In the genomic region with DNA sequence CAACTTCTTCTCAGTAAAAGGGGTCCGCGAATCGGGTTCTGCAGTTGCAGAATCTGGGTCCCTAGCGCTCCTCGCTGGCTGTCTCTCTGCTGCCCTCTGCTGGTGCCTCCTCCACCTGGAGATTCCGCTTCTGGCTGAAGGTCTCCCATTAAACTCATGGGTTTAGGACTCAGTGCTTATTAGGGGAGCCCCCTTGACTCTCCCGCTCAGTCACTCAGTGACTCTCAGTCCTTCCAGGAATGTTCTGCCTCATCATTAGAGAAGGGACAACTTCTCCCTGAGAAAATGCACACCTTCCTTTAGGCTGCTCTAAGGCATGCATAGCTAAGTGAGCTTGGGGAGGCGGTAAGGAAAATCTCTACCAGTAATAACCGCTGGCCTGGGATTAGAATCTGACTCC, we compare ENCODE assay signal across 8 cellular contexts. TPM values are rescaled to one million over a fixed set of nuclear protein-coding genes. Genes with fewer than 3 reads are reported as not detected.
A peak's percentile ranks its signal among the peaks of the same experiment; 100 is the strongest.
DNase-seq lines count a peak whose midpoint lies in the region; ATAC-seq and TF ChIP-seq lines count a peak whose summit lies in the region.

No MANE protein-coding gene starts in this region.

- intact Hi-C loops in OCI-LY7 (cut with micrococcal nuclease; ENCODE audit: unreplicated experiment) (no loop called here), thyroid gland (cut with DNase I) (loop anchor here (5.0 kb wide), 1 partner anchor 53 kb away; the partner anchor contains the start of gene GP5)

- H3K4ac ChIP-seq in neuronal stem cell (ENCODE audit: low read length), result no peak overlapping the region

- no peaks in the 10 kb centered on the region for H3K79me1 ChIP-seq in neuronal stem cell (ENCODE audit: low read depth, low read length)

- no peak overlapping the region for H2BK5ac ChIP-seq in neuronal stem cell (ENCODE audit: low read length)

- BruUV-seq in OCI-LY7 (replicated peaks; lab: Mats Ljungman, UMichigan), result no TSS peak

- no peaks in the 10 kb centered on the region for H3K36me3 ChIP-seq in OCI-LY7 (ENCODE audit: insufficient read depth, low read length)
- H3K36me3 ChIP-seq in neuronal stem cell (replicated peaks in 1 of 2; ENCODE audit: control insufficient read depth in 2 of 2, insufficient read depth in 2 of 2, low read length in 2 of 2), result no peaks in the 10 kb centered on the region
- no peaks in the 10 kb centered on the region for H3K36me3 ChIP-seq in thyroid gland

- no peak overlapping the region for H3K23ac ChIP-seq in neuronal stem cell (ENCODE audit: low read depth, low read length, poor library complexity)

- no peak overlapping the region for H2AFZ ChIP-seq in OCI-LY7 (ENCODE audit: low read length)
- no peak overlapping the region for H2AFZ ChIP-seq in neuronal stem cell (ENCODE audit: low read length)

- H3K27me3 ChIP-seq in neuronal stem cell (ENCODE audit: control insufficient read depth in 3 of 3, insufficient read depth in 3 of 3, low read depth in 1 of 3, low read length in 3 of 3), result peaks cover 0 to 40% (median 2%) of the 10 kb centered on the region in 3 experiments
- H3K27me3 ChIP-seq in thyroid gland, result no peaks in the 10 kb centered on the region

- H3K4me1 ChIP-seq in OCI-LY7 (ENCODE audit: insufficient read depth, low read length, poor library complexity, severe bottlenecking) (no peaks in the 10 kb centered on the region), neuronal stem cell (ENCODE audit: control insufficient read depth in 2 of 2, insufficient read depth in 1 of 2, low read depth in 1 of 2, low read length in 2 of 2) (peaks cover 2 to 4% of the 10 kb centered on the region in 2 donors), thyroid gland (peaks cover 0 to 4% of the 10 kb centered on the region in 2 donors)

- POLR2A ChIA-PET in OCI-LY7 (lab: Charles Lee), result interaction anchor here (0.8 kb wide), 1 partner anchor 100 kb away, joined by 3 read pairs; no protein-coding TSS in a partner anchor

- H3K9me3 ChIP-seq in OCI-LY7 (ENCODE audit: low read length) (no peaks in the 10 kb centered on the region), neuronal stem cell (replicated peaks in 1 of 2; ENCODE audit: control insufficient read depth in 2 of 2, insufficient read depth in 1 of 2, low read depth in 1 of 2, low read length in 2 of 2) (no peaks in the 10 kb centered on the region), thyroid gland (no peaks in the 10 kb centered on the region)

- H2AK5ac ChIP-seq in neuronal stem cell (ENCODE audit: low read depth, low read length), result no peak overlapping the region

- no peak overlapping the region for H3K4me3 ChIP-seq in OCI-LY7 (ENCODE audit: low read depth, low read length, poor library complexity, severe bottlenecking)
- no peak overlapping the region for H3K4me3 ChIP-seq in fibroblast of mammary gland (ENCODE audit: control insufficient read depth, low read depth, low read length)
- no peak overlapping the region for H3K4me3 ChIP-seq in neuronal stem cell (ENCODE audit: low read length in 2 of 2)
- H3K4me3 ChIP-seq in thyroid gland (replicated peaks in 1 of 3), result no peak overlapping the region

- no peaks in the 10 kb centered on the region for H4K20me1 ChIP-seq in OCI-LY7 (ENCODE audit: insufficient read depth, low read length)

- ATAC-seq in HG02610 (IDR thresholded peaks at IDR 0.05; ENCODE audit: unreplicated experiment) (peak; percentile 48), GM18519 (IDR thresholded peaks at IDR 0.05; ENCODE audit: low FRiP score, unreplicated experiment) (no peak)

- H3K27ac ChIP-seq in OCI-LY7 (ENCODE audit: low read depth, low read length, poor library complexity, severe bottlenecking), result no peak overlapping the region
- H3K27ac ChIP-seq in neuronal stem cell (replicated peaks; ENCODE audit: low read length), result no peak overlapping the region
- no peak overlapping the region for H3K27ac ChIP-seq in thyroid gland

- no peak overlapping the region for H3K14ac ChIP-seq in neuronal stem cell (ENCODE audit: low read length)

- no peaks in the 10 kb centered on the region for H3K9me2 ChIP-seq in OCI-LY7 (ENCODE audit: insufficient read depth, low read length)

- H3K18ac ChIP-seq in neuronal stem cell (ENCODE audit: low read length), result no peak overlapping the region

- no peaks in the 10 kb centered on the region for H3K79me2 ChIP-seq in OCI-LY7 (ENCODE audit: insufficient read depth, low read depth, low read length)

- H4K91ac ChIP-seq in neuronal stem cell (ENCODE audit: low read depth, low read length, poor library complexity), result no peak overlapping the region

- DNase-seq in DMS 273 (lab: John Stamatoyannopoulos, UW; ENCODE audit: unreplicated experiment) (peak; percentile 83), OCI-LY7 (ENCODE audit: low spot score) (peak; percentile 58), activated T-cell treated with anti-CD3 and anti-CD28 coated beads for 48 hours (ENCODE audit: low read depth) (peak; percentile 55), fibroblast of mammary gland (ENCODE audit: low read depth) (peak; percentile 56), neuronal stem cell (ENCODE audit: low spot score) (peak; percentile 65), thyroid gland (peak; percentile 75 to 83)

- no peak overlapping the region for H2BK15ac ChIP-seq in neuronal stem cell (ENCODE audit: low read length)

- H3K4me2 ChIP-seq in OCI-LY7 (ENCODE audit: low read length) (no peak overlapping the region), neuronal stem cell (ENCODE audit: insufficient read depth, low read length, poor library complexity, severe bottlenecking) (no peak overlapping the region)

- H4K8ac ChIP-seq in neuronal stem cell (ENCODE audit: low read depth, low read length), result no peak overlapping the region

- no peak for TF ChIP-seq POLR2A in thyroid gland (IDR thresholded peaks at IDR 0.05)

- no CpG with 5 or more reads among the region's 9 CpGs for WGBS in neuronal stem cell (ENCODE audit: extremely low coverage in 2 of 2, insufficient read length in 2 of 2, insufficient replicate concordance in 1 of 2), 2 donors
- 33 to 36% methylated on average over 8 to 9 of the region's 9 CpGs for WGBS in thyroid gland, 2 donors

- no peak overlapping the region for H2BK120ac ChIP-seq in neuronal stem cell (ENCODE audit: low read depth, low read length)

- CTCF ChIA-PET in OCI-LY7 (lab: Charles Lee; ENCODE audit: unreplicated experiment), result interaction anchor here (1.3 kb wide), 1 partner anchor 10 kb away, joined by 3 read pairs; no protein-coding TSS in a partner anchor

- H3K9ac ChIP-seq in neuronal stem cell (ENCODE audit: low read depth, low read length, poor library complexity), result no peak overlapping the region

- no peak overlapping the region for H2BK12ac ChIP-seq in neuronal stem cell (ENCODE audit: low read length)

- TF ChIP-seq CTCF in OCI-LY7 (conservative IDR thresholded peaks at IDR 0.05; ENCODE audit: low read length) (peak; percentile 98), fibroblast of mammary gland (conservative IDR thresholded peaks at IDR 0.05; ENCODE audit: control insufficient read depth, insufficient read depth, low read depth, low read length) (peak; percentile 96), thyroid gland (IDR thresholded peaks at IDR 0.05) (peak; percentile 66 to 95 (median 84))

RNA-seq across cellular contexts. Expression of gene CPN2, which starts 7.1 kb away (rescaled TPM):
- not detected in 2 replicates for total RNA-seq in OCI-LY7 (2014; rRNA removed; shearing (Covaris generic))
- total RNA-seq in OCI-LY7 (2022), result not detected in 2 replicates
- polyA plus RNA-seq in neuronal stem cell (2013, experiment 1 of 2), result not detected
- not detected for polyA plus RNA-seq in neuronal stem cell (2013, experiment 2 of 2)
- not detected for total RNA-seq in thyroid gland

RNA-seq across cellular contexts. Expression of gene LRRC15, which starts 25.5 kb away (rescaled TPM):
- not detected in 2 replicates for total RNA-seq in OCI-LY7 (2014; rRNA removed; shearing (Covaris generic))
- not detected in 2 replicates for total RNA-seq in OCI-LY7 (2022)
- 0.01 TPM for polyA plus RNA-seq in neuronal stem cell (2013, experiment 1 of 2)
- polyA plus RNA-seq in neuronal stem cell (2013, experiment 2 of 2), result 0.01 TPM
- total RNA-seq in thyroid gland, result 1 to 10 TPM in 3 of 4 donors, under 1 TPM in 1; 0.79 to 6.7 (median 1.4) TPM

RNA-seq across cellular contexts. Expression of gene GP5, which starts 55.1 kb away (rescaled TPM):
- total RNA-seq in OCI-LY7 (2014; rRNA removed; shearing (Covaris generic)), result 0.03 TPM in 1 of 2 replicates, not detected in the other
- total RNA-seq in OCI-LY7 (2022) (not detected in 2 replicates), thyroid gland (1 to 10 TPM in 1 of 4 donors, under 1 TPM in 3; 0.39 to 1.2 (median 0.74) TPM)
- 0.03 TPM for polyA plus RNA-seq in neuronal stem cell (2013, experiment 1 of 2)
- polyA plus RNA-seq in neuronal stem cell (2013, experiment 2 of 2), result 0.01 TPM
